Comparison of ENCODE assay signal across 34 cellular contexts in genomic region chr3:82816086-82816485, GRCh38.
"Had no signal": no experiment of that assay in that cellular context is flagged by ENCODE, and none has a peak within 500 bp of the region (broad histone marks: within the 10 kb centered on the region; RNA-seq: fewer than 3 reads in every experiment).

No MANE protein-coding gene starts in this region.

- H3K36me3 ChIP-seq: MG63 had no signal

- H3K9me3 ChIP-seq: MG63 had no signal

- H3K9ac ChIP-seq: KMS-11 had no signal

- DNase-seq: Karpas-422, Kasumi-1, KG1, MG63, MM.1S, MV-4-11, NCI-H1048, NCI-H1092, NCI-H1092 treated with DMSO at 0.1 percent for 48 hours, NCI-H1105, NCI-H1105 treated with DMSO at 0.1 percent for 48 hours, NCI-H1417, NCI-H1417 treated with DMSO at 0.1 percent for 48 hours, NCI-H1436, NCI-H1436 treated with DMSO at 0.1 percent for 48 hours, NCI-H146, NCI-H1694, NCI-H1694 treated with DMSO at 0.1 percent for 48 hours, NCI-H187, NCI-H187 treated with DMSO at 0.1 percent for 48 hours, NCI-H1930, NCI-H2029, NCI-H2029 treated with DMSO at 0.1 percent for 48 hours, NCI-H2081, NCI-H2081 treated with DMSO at 0.1 percent for 48 hours, NCI-H2107, NCI-H2171, NCI-H2171 treated with DMSO at 0.1 percent for 48 hours, NCI-H2227 treated with DMSO at 0.1 percent for 48 hours, NCI-H226, NCI-H345, NCI-H446, NCI-H446 treated with DMSO at 0.1 percent for 48 hours had no signal

- H3K4me2 ChIP-seq: KMS-11 had no signal

- H3K4me3 ChIP-seq: MG63 had no signal

- H3K27me3 ChIP-seq: MG63 had no signal

- H3K27ac ChIP-seq: KMS-11 had no signal
